8 cellular contexts compared by ENCODE assay signal in genomic region chr1:109274533-109275476, GRCh38. TPM values are rescaled to one million over a fixed set of nuclear protein-coding genes. Genes with fewer than 3 reads are reported as not detected.
A peak's percentile ranks its signal among the peaks of the same experiment; 100 is the strongest.
DNase-seq lines count a peak whose midpoint lies in the region; ATAC-seq lines count a peak whose summit lies in the region.

No MANE protein-coding gene starts in this region.

- intact Hi-C loops in Right ventricle myocardium inferior (cut with DNase I), result no loop called here
- intact Hi-C loops in cardiac septum (cut with DNase I), result no loop called here

- peak; percentile 52 for ATAC-seq in Right ventricle myocardium inferior
- ATAC-seq in GM21515 (IDR thresholded peaks at IDR 0.05; ENCODE audit: unreplicated experiment), result no peak
- no peak for ATAC-seq in HG02870 (IDR thresholded peaks at IDR 0.05; ENCODE audit: unreplicated experiment)

- peak; percentile 66 for DNase-seq in Right ventricle myocardium inferior (ENCODE audit: missing footprints)
- DNase-seq in cardiac septum (ENCODE audit: low spot score), result no peak
- peak; percentile 81 for DNase-seq in astrocyte of the hippocampus (ENCODE audit: low read depth, low spot score)
- DNase-seq in left kidney (ENCODE audit: low read depth, low spot score), result peak; percentile 94
- no peak for DNase-seq in activated T-cell treated with anti-CD3 and anti-CD28 coated beads for 4 hours
- DNase-seq in cerebellar nuclear complex (lab: John Stamatoyannopoulos, UW), result no peak

RNA-seq across cellular contexts. Expression of gene PSRC1, which starts 8.1 kb away (rescaled TPM):
- total RNA-seq in Right ventricle myocardium inferior (1.2 TPM), cardiac septum (0.59 TPM)

RNA-seq across cellular contexts. Expression of gene CELSR2, which starts 25.5 kb away (rescaled TPM):
- total RNA-seq in Right ventricle myocardium inferior (6.5 TPM), cardiac septum (7.1 TPM)

RNA-seq across cellular contexts. Expression of gene MYBPHL, which starts 32.0 kb away (rescaled TPM):
- total RNA-seq in Right ventricle myocardium inferior (not detected), cardiac septum (1.2 TPM)

Comparison
In these comparisons a context has a peak if more than half of its experiments do, and no peak if none do; other contexts are left out.
1. DNase-seq: peak in Right ventricle myocardium inferior (single experiment), astrocyte of the hippocampus (single experiment) and left kidney (single experiment); none in cardiac septum (single experiment), activated T-cell treated with anti-CD3 and anti-CD28 coated beads for 4 hours (single experiment) and cerebellar nuclear complex (0 of 2).